Comparison of ENCODE assay signal across 31 cellular contexts in genomic region chr5:165887147-165887546, GRCh38.
"Had no signal": no experiment of that assay in that cellular context is flagged by ENCODE, and none has a peak within 500 bp of the region (broad histone marks: within the 10 kb centered on the region; RNA-seq: fewer than 3 reads in every experiment).

No MANE protein-coding gene starts in this region.

- DNase-seq: activated B cell treated with CpG ODN at 0.5 μM for 24 hours; activated CD4-positive, alpha-beta memory T cell treated with anti-CD3 and anti-CD28 coated beads for 36 hours; activated CD4-positive, alpha-beta T cell treated with anti-CD3 and anti-CD28 coated beads for 4 hours; activated CD4-positive, alpha-beta T cell treated with anti-CD3 and anti-CD28 coated beads, Interleukin-2, amount 10 ng/mL, durations not matched to agents 24 days and 14 days; activated CD4-positive, alpha-beta T cell treated with anti-CD3 and anti-CD28 coated beads, Interleukin-2, amount 50 U/mL, for 1 hour; activated CD4-positive, alpha-beta T cell treated with anti-CD3 and anti-CD28 coated beads, Interleukin-2, amount 50 U/mL, for 4 hours; activated CD4-positive, CD25-positive, alpha-beta regulatory T cell treated with anti-CD3 and anti-CD28 coated beads, Interleukin-2, amount 50 U/mL, for 72 hours; activated CD8-positive, alpha-beta memory T cell treated with anti-CD3 and anti-CD28 coated beads, Interleukin-2, amount 50 U/mL, for 4 hours; activated CD8-positive, alpha-beta T cell treated with anti-CD3 and anti-CD28 coated beads for 36 hours; activated effector memory CD4-positive, alpha-beta T cell treated with anti-CD3 and anti-CD28 coated beads, Interleukin-2, amount 50 U/mL, for 16 hours; activated gamma-delta T cell treated with Interleukin-2 at 50 U/mL for 16 hours; activated naive CD4-positive, alpha-beta T cell; activated naive CD4-positive, alpha-beta T cell treated with anti-CD3 and anti-CD28 coated beads for 36 hours; activated naive CD4-positive, alpha-beta T cell treated with anti-CD3 and anti-CD28 coated beads, Interleukin-2, amount 50 U/mL, for 16 hours; activated naive CD8-positive, alpha-beta T cell treated with anti-CD3 and anti-CD28 coated beads for 36 hours; activated T-cell treated with anti-CD3 and anti-CD28 coated beads for 4 hours; activated T-cell treated with anti-CD3 and anti-CD28 coated beads, Interleukin-2, amount 50 U/mL, for 1 hour; activated T-cell treated with anti-CD3 and anti-CD28 coated beads, Interleukin-2, amount 50 U/mL, for 4 hours; activated T-cell treated with anti-CD3 and anti-CD28 coated beads, Interleukin-2, amount 50 U/mL, for 72 hours; adrenal gland; amniotic stem cell; aorta; body of pancreas; brain microvascular endothelial cell; central memory CD4-positive, alpha-beta T cell; T-helper 2 cell; T-helper 9 cell had no signal

- H3K36me3 ChIP-seq: adrenal gland, brain microvascular endothelial cell, breast epithelium had no signal

- H3K4me1 ChIP-seq: adrenal gland, body of pancreas, breast epithelium had no signal

- H3K27ac ChIP-seq: adrenal gland, body of pancreas, brain microvascular endothelial cell, breast epithelium had no signal

- H3K4me3 ChIP-seq: adrenal gland, body of pancreas, breast epithelium had no signal

- H3K27me3 ChIP-seq: adrenal gland, body of pancreas, brain microvascular endothelial cell, breast epithelium had no signal

- FAIRE-seq: TTC549 had no signal

- ATAC-seq: activated CD8-positive, alpha-beta T cell treated with anti-CD3 and anti-CD28 coated beads for 36 hours; activated naive CD4-positive, alpha-beta T cell treated with anti-CD3 and anti-CD28 coated beads, Interleukin-2, amount 50 U/mL, for 72 hours; activated T-cell treated with anti-CD3 and anti-CD28 coated beads, Interleukin-2, amount 50 U/mL, for 4 hours; activated T-cell treated with anti-CD3 and anti-CD28 coated beads, Interleukin-2, amount 50 U/mL, for 72 hours; activated T-helper 17 cell treated with anti-CD3 and anti-CD28 coated beads, Interleukin-2, amount 50 U/mL, for 72 hours; body of pancreas had no signal

- H3K9me3 ChIP-seq: adrenal gland, body of pancreas, breast epithelium had no signal
